23 cellular contexts compared by ENCODE assay signal in genomic region chr14:91456283-91456682, GRCh38. TPM values are rescaled to one million over a fixed set of nuclear protein-coding genes. Genes with fewer than 3 reads are reported as not detected.
DNase-seq lines count a peak whose midpoint lies in the region; ATAC-seq and TF ChIP-seq lines count a peak whose summit lies in the region.
"Had no signal": no experiment of that assay in that cellular context is flagged by ENCODE, and none has a peak within 500 bp of the region (broad histone marks: within the 10 kb centered on the region; RNA-seq: fewer than 3 reads in every experiment).

No MANE protein-coding gene starts in this region.

- intact Hi-C loops in activated naive CD4-positive, alpha-beta T cell treated with anti-CD3 and anti-CD28 coated beads for 36 hours (cut with micrococcal nuclease), result no loop called here

- H3K27me3 Mint-ChIP-seq in activated naive CD4-positive, alpha-beta T cell treated with anti-CD3 and anti-CD28 coated beads for 36 hours (ENCODE audit: low read depth), result no peaks in the 10 kb centered on the region
- no peaks in the 10 kb centered on the region for H3K27me3 Mint-ChIP-seq in activated naive CD8-positive, alpha-beta T cell treated with anti-CD3 and anti-CD28 coated beads, Interleukin-2, amount 50 U/mL, for 24 hours
- H3K27me3 Mint-ChIP-seq: stimulated activated naive CD8-positive, alpha-beta T cell treated with anti-CD3 and anti-CD28 coated beads, Interleukin-15, Interleukin-2, amounts not matched to agents 100 ng/mL and 50 ng/mL, for 24 hours had no signal

- no peak for DNase-seq in activated naive CD4-positive, alpha-beta T cell treated with anti-CD3 and anti-CD28 coated beads for 36 hours
- no peak for DNase-seq in activated naive CD4-positive, alpha-beta T cell treated with Interleukin-2 at 50 U/mL for 16 hours
- DNase-seq in activated naive CD8-positive, alpha-beta T cell treated with anti-CD3 and anti-CD28 coated beads, Interleukin-2, amount 50 U/mL, for 24 hours, result no peak
- no peak for DNase-seq in stimulated activated effector memory CD8-positive, alpha-beta T cell treated with anti-CD3 and anti-CD28 coated beads, Interleukin-12 subunit alpha, Interleukin-12 subunit beta, amount 100 ng/mL, for 72 hours (ENCODE audit: low spot score in 2 of 2)
- no peak for DNase-seq in occipital lobe (lab: John Stamatoyannopoulos, UW)
- DNase-seq in DMS 273 treated with DMSO at 0.1 percent for 48 hours (lab: John Stamatoyannopoulos, UW), result no peak
- DNase-seq: activated CD4-positive, alpha-beta T cell treated with anti-CD3 and anti-CD28 coated beads for 4 hours; AML-193; effector CD8-positive, alpha-beta T cell; HCEC 1CT; hypothalamus; left colon; mammary epithelial cell; mucosa of descending colon; NCI-H1048; NCI-H1694; pancreas; Right ventricle myocardium superior; small intestine; testis had no signal

- H3K36me3 Mint-ChIP-seq in activated naive CD4-positive, alpha-beta T cell treated with anti-CD3 and anti-CD28 coated beads for 36 hours (ENCODE audit: low read depth), result peaks cover 35% of the 10 kb centered on the region
- H3K36me3 Mint-ChIP-seq in activated naive CD8-positive, alpha-beta T cell treated with anti-CD3 and anti-CD28 coated beads, Interleukin-2, amount 50 U/mL, for 24 hours (ENCODE audit: low read depth), result peaks cover 65% of the 10 kb centered on the region
- H3K36me3 Mint-ChIP-seq in stimulated activated effector memory CD8-positive, alpha-beta T cell treated with anti-CD3 and anti-CD28 coated beads, Interleukin-12 subunit alpha, Interleukin-12 subunit beta, amount 100 ng/mL, for 72 hours, result peaks cover 76% of the 10 kb centered on the region

- peaks cover 30% of the 10 kb centered on the region for H3K4me1 Mint-ChIP-seq in activated naive CD4-positive, alpha-beta T cell treated with anti-CD3 and anti-CD28 coated beads for 36 hours (ENCODE audit: low read depth)
- H3K4me1 Mint-ChIP-seq in activated naive CD8-positive, alpha-beta T cell treated with anti-CD3 and anti-CD28 coated beads, Interleukin-2, amount 50 U/mL, for 24 hours, result peaks cover 31% of the 10 kb centered on the region
- H3K4me1 Mint-ChIP-seq in stimulated activated effector memory CD8-positive, alpha-beta T cell treated with anti-CD3 and anti-CD28 coated beads, Interleukin-12 subunit alpha, Interleukin-12 subunit beta, amount 100 ng/mL, for 72 hours, result peaks cover 10% of the 10 kb centered on the region

- no peak for ATAC-seq in activated naive CD8-positive, alpha-beta T cell treated with anti-CD3 and anti-CD28 coated beads, Interleukin-2, amount 50 U/mL, for 24 hours
- ATAC-seq in stimulated activated effector memory CD8-positive, alpha-beta T cell treated with anti-CD3 and anti-CD28 coated beads, Interleukin-12 subunit alpha, Interleukin-12 subunit beta, amount 100 ng/mL, for 72 hours, result no peak
- ATAC-seq: left colon, mucosa of descending colon, pancreas had no signal

- CTCF ChIA-PET in activated naive CD4-positive, alpha-beta T cell treated with anti-CD3 and anti-CD28 coated beads for 36 hours (lab: Charles Lee), result interaction anchor here (1.0 kb wide), 1 partner anchor 11 kb away, joined by 4 read pairs; no protein-coding TSS in a partner anchor

- H3K27ac Mint-ChIP-seq in activated naive CD4-positive, alpha-beta T cell treated with anti-CD3 and anti-CD28 coated beads for 36 hours, result peak overlapping the region; percentile 48
- H3K27ac Mint-ChIP-seq in activated naive CD8-positive, alpha-beta T cell treated with anti-CD3 and anti-CD28 coated beads, Interleukin-2, amount 50 U/mL, for 24 hours, result peak overlapping the region; percentile 64
- H3K27ac Mint-ChIP-seq in stimulated activated effector memory CD8-positive, alpha-beta T cell treated with anti-CD3 and anti-CD28 coated beads, Interleukin-12 subunit alpha, Interleukin-12 subunit beta, amount 100 ng/mL, for 72 hours, result peak overlapping the region; percentile 37
- H3K27ac Mint-ChIP-seq: stimulated activated naive CD8-positive, alpha-beta T cell treated with anti-CD3 and anti-CD28 coated beads, Interleukin-15, Interleukin-2, amounts not matched to agents 100 ng/mL and 50 ng/mL, for 24 hours had no signal

- peak; percentile 17 for TF ChIP-seq POLR2A in GM19099 (IDR thresholded peaks at IDR 0.05; ENCODE audit: extremely low read depth, insufficient read length, low read depth)

- H3K9me3 Mint-ChIP-seq in activated naive CD4-positive, alpha-beta T cell treated with anti-CD3 and anti-CD28 coated beads for 36 hours, result no peaks in the 10 kb centered on the region
- H3K9me3 Mint-ChIP-seq in activated naive CD8-positive, alpha-beta T cell treated with anti-CD3 and anti-CD28 coated beads, Interleukin-2, amount 50 U/mL, for 24 hours, result no peaks in the 10 kb centered on the region
- no peaks in the 10 kb centered on the region for H3K9me3 Mint-ChIP-seq in stimulated activated effector memory CD8-positive, alpha-beta T cell treated with anti-CD3 and anti-CD28 coated beads, Interleukin-12 subunit alpha, Interleukin-12 subunit beta, amount 100 ng/mL, for 72 hours
- H3K9me3 Mint-ChIP-seq: neural crest cell; stimulated activated naive CD8-positive, alpha-beta T cell treated with anti-CD3 and anti-CD28 coated beads, Interleukin-15, Interleukin-2, amounts not matched to agents 100 ng/mL and 50 ng/mL, for 24 hours had no signal

- H3K4me3 Mint-ChIP-seq in activated naive CD4-positive, alpha-beta T cell treated with anti-CD3 and anti-CD28 coated beads for 36 hours, result no peak overlapping the region
- no peak overlapping the region for H3K4me3 Mint-ChIP-seq in activated naive CD8-positive, alpha-beta T cell treated with anti-CD3 and anti-CD28 coated beads, Interleukin-2, amount 50 U/mL, for 24 hours
- H3K4me3 Mint-ChIP-seq in stimulated activated effector memory CD8-positive, alpha-beta T cell treated with anti-CD3 and anti-CD28 coated beads, Interleukin-12 subunit alpha, Interleukin-12 subunit beta, amount 100 ng/mL, for 72 hours, result no peak overlapping the region
- H3K4me3 Mint-ChIP-seq: neural crest cell; stimulated activated naive CD8-positive, alpha-beta T cell treated with anti-CD3 and anti-CD28 coated beads, Interleukin-15, Interleukin-2, amounts not matched to agents 100 ng/mL and 50 ng/mL, for 24 hours had no signal

RNA-seq across cellular contexts. Expression of gene CCDC88C, which starts 38.7 kb away (rescaled TPM):
- 10 to 100 TPM; 76.0 to 83.3 TPM for total RNA-seq in activated naive CD4-positive, alpha-beta T cell treated with anti-CD3 and anti-CD28 coated beads for 36 hours
- 14.3 TPM for total RNA-seq in occipital lobe

RNA-seq across cellular contexts. Expression of gene PPP4R3A, which starts 53.8 kb away (rescaled TPM):
- 100 to 1,000 TPM; 114 to 118 TPM for total RNA-seq in activated naive CD4-positive, alpha-beta T cell treated with anti-CD3 and anti-CD28 coated beads for 36 hours
- total RNA-seq in occipital lobe, result 142 TPM
